ENCODE assay signal across 13 cellular contexts in the genomic region with DNA sequence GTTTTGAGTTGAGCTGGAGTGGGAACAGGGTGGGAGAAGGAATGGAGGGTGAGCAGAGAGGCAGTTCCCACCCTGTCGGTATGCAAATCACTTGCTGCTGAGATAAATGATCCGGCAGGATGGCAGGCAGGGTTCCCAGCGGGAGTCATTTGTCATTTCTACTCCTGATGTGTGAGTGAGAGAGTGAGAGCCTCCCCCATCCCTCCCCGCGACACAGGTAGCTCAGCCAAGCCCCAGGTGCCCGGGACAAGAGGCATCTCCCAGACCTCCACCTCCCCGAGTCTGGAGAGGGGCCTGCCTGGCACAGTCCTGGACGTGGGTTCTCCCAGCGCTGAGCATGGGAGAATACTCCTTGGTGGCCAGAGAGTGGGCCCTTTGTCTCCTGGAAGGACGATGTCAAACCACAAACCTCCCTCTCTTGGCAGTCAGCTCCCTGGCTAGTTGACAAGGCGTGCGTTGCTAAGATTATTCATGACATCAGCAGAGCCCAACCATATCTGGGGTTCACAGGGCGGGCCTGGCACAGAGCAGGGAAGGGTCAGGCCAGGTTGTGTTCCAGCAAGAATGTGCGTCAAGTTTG. TPM values are rescaled to one million over a fixed set of nuclear protein-coding genes. Genes with fewer than 3 reads are reported as not detected.
DNase-seq lines count a peak whose midpoint lies in the region; ATAC-seq, FAIRE-seq and TF ChIP-seq lines count a peak whose summit lies in the region.
"Had no signal": no experiment of that assay in that cellular context is flagged by ENCODE, and none has a peak within 500 bp of the region (broad histone marks: within the 10 kb centered on the region; RNA-seq: fewer than 3 reads in every experiment).

No MANE protein-coding gene starts in this region.

- no peak overlapping the region for H3K9ac ChIP-seq in H1 (replicated peaks in 1 of 4; ENCODE audit: extremely low read depth in 1 of 4, low read depth in 3 of 4, low read length in 3 of 4)

- DNase-seq in NCI-H2171 treated with DMSO at 0.1 percent for 48 hours (lab: John Stamatoyannopoulos, UW) (peak; percentile 42), NCI-H2171 (lab: John Stamatoyannopoulos, UW) (no peak), H1 (ENCODE audit: low read depth in 1 of 2, low spot score in 2 of 2) (peak; percentile 62 to 80), islet precursor cell (peak; percentile 55), tibial nerve (ENCODE audit: low spot score in 2 of 2) (peak; percentile 67 to 69), MV-4-11 (lab: John Stamatoyannopoulos, UW) (no peak)
- DNase-seq: activated CD4-positive, alpha-beta T cell treated with anti-CD3 and anti-CD28 coated beads, Interleukin-2, amount 10 ng/mL, durations not matched to agents 24 days and 14 days; KBM-7 had no signal

- peak overlapping the region; percentile 28 for H4K5ac ChIP-seq in H1 (ENCODE audit: insufficient read length, low read depth, low read length)

- peak overlapping the region; percentile 100 for H2BK20ac ChIP-seq in H1 (ENCODE audit: low read length)

- H3K23ac ChIP-seq in H1 (ENCODE audit: insufficient read length): no peak overlapping the region

- H2BK15ac ChIP-seq in H1 (ENCODE audit: low read length): peak overlapping the region; percentile 89; the same call in 1 of the 2 replicates

- H3K4me1 ChIP-seq in H1 (replicated peaks in 1 of 4; ENCODE audit: control insufficient read depth in 3 of 4, insufficient read depth in 4 of 4, low read length in 3 of 4) (peaks cover 12 to 38% (median 29%) of the 10 kb centered on the region in 4 experiments), tibial nerve (peaks cover 0 to 13% (median 9%) of the 10 kb centered on the region in 4 donors)

- H3K27me3 ChIP-seq in H1 (replicated peaks in 1 of 4; ENCODE audit: control insufficient read depth in 3 of 4, extremely low read depth in 1 of 4, insufficient read depth in 3 of 4, low read length in 3 of 4): no peaks in the 10 kb centered on the region; a peak in 1 of 7 replicates
- no peaks in the 10 kb centered on the region for H3K27me3 ChIP-seq in tibial nerve

- no peak overlapping the region for H3K14ac ChIP-seq in H1 (ENCODE audit: insufficient read length)

- WGBS in H1 (ENCODE audit: extremely low coverage in 1 of 2, insufficient coverage in 1 of 2, insufficient read length in 1 of 2, insufficient replicate concordance in 2 of 2, low coverage in 1 of 2, low lambda C conversion rate in 2 of 2, missing lambda C conversion rate in 1 of 2), 2 experiments: 16% methylated on average over 14 of the region's 14 CpGs; no CpG with 5 or more reads in 1 of the 2 experiments
- WGBS in tibial nerve, 2 donors: 27 to 33% methylated on average over 12 to 14 of the region's 14 CpGs

- H2BK5ac ChIP-seq in H1 (ENCODE audit: low read depth, low read length): peak overlapping the region; percentile 93; the same call in 1 of the 2 replicates

- H3K4me2 ChIP-seq in H1 (ENCODE audit: insufficient read depth in 1 of 2, low read depth in 2 of 2, low read length in 2 of 2): peak overlapping the region; percentile 35 to 54

- no peak for TF ChIP-seq CTCF in H1 (IDR thresholded peaks at IDR 0.05; ENCODE audit: control extremely low read depth in 1 of 3, insufficient read depth in 1 of 3, low read depth in 1 of 3, low read length in 3 of 3)
- TF ChIP-seq CTCF in tibial nerve (IDR thresholded peaks at IDR 0.05): no peak

- H3K18ac ChIP-seq in H1 (ENCODE audit: extremely low read depth, low read length): peak overlapping the region; percentile 92

- TF ChIP-seq POLR2A in H1 (IDR thresholded peaks at IDR 0.05; ENCODE audit: control extremely low read depth in 1 of 2, low read depth in 2 of 2, low read length in 2 of 2): no peak
- no peak for TF ChIP-seq POLR2A in tibial nerve (IDR thresholded peaks at IDR 0.05)

- H3K4ac ChIP-seq in H1 (replicated peaks; ENCODE audit: insufficient read length, low read depth, low read length): peak overlapping the region; percentile 19

- peak overlapping the region; percentile 99; the same call in 1 of the 2 replicates for H2BK12ac ChIP-seq in H1 (ENCODE audit: low read depth, low read length)

- H2AK5ac ChIP-seq in H1 (ENCODE audit: low read depth, low read length): peak overlapping the region; percentile 20; the same call in 1 of the 2 replicates

- H3K23me2 ChIP-seq in H1 (ENCODE audit: low read depth, low read length): peaks cover 2% of the 10 kb centered on the region; the same call in 1 of the 2 replicates

- peak overlapping the region; percentile 58 for H2BK120ac ChIP-seq in H1 (replicated peaks; ENCODE audit: low read depth, low read length)

- POLR2A ChIA-PET in H1 (lab: Charles Lee; ENCODE audit: partially characterized antibody): interaction anchor here (0.7 to 3.8 kb wide), 7 partner anchors 10 to 38 kb away, joined by 3 to 30 read pairs (median 4); a partner anchor contains a TSS

- TF ChIP-seq RAD21 in H1 (IDR thresholded peaks at IDR 0.05 in 1 of 2, conservative IDR thresholded peaks at IDR 0.05 in 1 of 2; ENCODE audit: low read depth in 2 of 2, low read length in 2 of 2): no peak

- TF ChIP-seq EP300 in H1 (IDR thresholded peaks at IDR 0.05; ENCODE audit: borderline replicate concordance in 1 of 2, low read depth in 2 of 2, low read length in 2 of 2) (no peak; a peak in 1 of 3 replicates), tibial nerve (IDR thresholded peaks at IDR 0.05) (peak; percentile 31 to 76)

- H3K79me2 ChIP-seq in H1 (ENCODE audit: control insufficient read depth in 1 of 2, insufficient read depth in 2 of 2, low read length in 2 of 2): no peaks in the 10 kb centered on the region

- H3K27ac ChIP-seq in H1 (ENCODE audit: low read depth, low read length) (no peak overlapping the region), tibial nerve (peak overlapping the region in 2 of 4 donors; percentile 30 to 57)

- peak overlapping the region; percentile 38 for H4K91ac ChIP-seq in H1 (replicated peaks; ENCODE audit: insufficient read length, low read length)

- no peak overlapping the region for H3K56ac ChIP-seq in H1 (replicated peaks; ENCODE audit: insufficient read length, low read depth, low read length)

- peaks cover 0 to 3% of the 10 kb centered on the region in 2 experiments; a peak in 1 of 4 replicates for H3K9me3 ChIP-seq in H1 (ENCODE audit: insufficient read depth in 2 of 2, low read depth in 1 of 2, low read length in 1 of 2)
- peaks cover 0 to 4% (median 0%) of the 10 kb centered on the region in 4 donors for H3K9me3 ChIP-seq in tibial nerve

- H3K79me1 ChIP-seq in H1 (ENCODE audit: low read depth, low read length): no peaks in the 10 kb centered on the region; the same call in 1 of the 2 replicates

- peak; percentile 50 for FAIRE-seq in H1 (lab: Jason Lieb, UNC)
- FAIRE-seq: A204.1, frontal cortex had no signal

- no peak for ATAC-seq in GM19467 (IDR thresholded peaks at IDR 0.05; ENCODE audit: unreplicated experiment)
- ATAC-seq in GM21825 (IDR thresholded peaks at IDR 0.05; ENCODE audit: unreplicated experiment): no peak
- ATAC-seq: Panc1 had no signal

- H2AFZ ChIP-seq in H1 (ENCODE audit: low read length): no peak overlapping the region

- H3K4me3 ChIP-seq in H1 (ENCODE audit: extremely low read depth in 1 of 4, insufficient read depth in 2 of 4, low read depth in 3 of 4, low read length in 4 of 4) (peak overlapping the region in 3 of 4 experiments; percentile 7 to 24 (median 20); a peak in 2 of 8 replicates), tibial nerve (no peak overlapping the region)

- H4K20me1 ChIP-seq in H1 (replicated peaks in 1 of 2; ENCODE audit: control insufficient read depth in 1 of 2, insufficient read depth in 2 of 2, low read length in 2 of 2): no peaks in the 10 kb centered on the region

- no peak overlapping the region for H4K8ac ChIP-seq in H1 (ENCODE audit: extremely low read depth, insufficient read depth, low read length)

- CTCF ChIA-PET in H1 (lab: Charles Lee; ENCODE audit: partially characterized antibody): interaction anchor here (0.9 to 2.9 kb wide), 4 partner anchors 34 to 183 kb away, joined by 3 to 12 read pairs (median 4); a partner anchor contains a TSS

- H3K36me3 ChIP-seq in H1 (ENCODE audit: control insufficient read depth in 2 of 4, insufficient read depth in 4 of 4, low read length in 3 of 4): no peaks in the 10 kb centered on the region
- H3K36me3 ChIP-seq in tibial nerve: no peaks in the 10 kb centered on the region

TF ChIP-seq in H1, 55 proteins besides CTCF, POLR2A, EP300 and RAD21 (continues in another document):
- TF ChIP-seq ASH2L (IDR thresholded peaks at IDR 0.05; ENCODE audit: low read length) (peak; percentile 55), TEAD4 (IDR thresholded peaks at IDR 0.05; ENCODE audit: low read depth, low read length) (peak; percentile 52), BCL11A (IDR thresholded peaks at IDR 0.05; ENCODE audit: low read depth in 2 of 2, low read length in 2 of 2) (no peak), YY1 (IDR thresholded peaks at IDR 0.05; ENCODE audit: low read depth, low read length) (peak; percentile 63; the same call in 1 of the 2 replicates), SP1 (IDR thresholded peaks at IDR 0.05; ENCODE audit: low read depth, low read length) (0 out of 2 replicates have a peak, but pooled peaks have one; percentile 58), HDAC2 (IDR thresholded peaks at IDR 0.05; ENCODE audit: borderline replicate concordance in 1 of 2, low read depth in 2 of 2, low read length in 2 of 2) (0 out of 4 replicates have a peak, but pooled peaks of 1 of the 2 experiments have one; percentile 24)
- TF ChIP-seq, protein P1, sequence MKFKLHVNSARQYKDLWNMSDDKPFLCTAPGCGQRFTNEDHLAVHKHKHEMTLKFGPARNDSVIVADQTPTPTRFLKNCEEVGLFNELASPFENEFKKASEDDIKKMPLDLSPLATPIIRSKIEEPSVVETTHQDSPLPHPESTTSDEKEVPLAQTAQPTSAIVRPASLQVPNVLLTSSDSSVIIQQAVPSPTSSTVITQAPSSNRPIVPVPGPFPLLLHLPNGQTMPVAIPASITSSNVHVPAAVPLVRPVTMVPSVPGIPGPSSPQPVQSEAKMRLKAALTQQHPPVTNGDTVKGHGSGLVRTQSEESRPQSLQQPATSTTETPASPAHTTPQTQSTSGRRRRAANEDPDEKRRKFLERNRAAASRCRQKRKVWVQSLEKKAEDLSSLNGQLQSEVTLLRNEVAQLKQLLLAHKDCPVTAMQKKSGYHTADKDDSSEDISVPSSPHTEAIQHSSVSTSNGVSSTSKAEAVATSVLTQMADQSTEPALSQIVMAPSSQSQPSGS (IDR thresholded peaks at IDR 0.05; ENCODE audit: low read length): no peak

RNA-seq across cellular contexts. Expression of a gene that starts 33.7 kb away (rescaled TPM):
- 28.9 and 30.5 TPM in 2 replicates for total RNA-seq in H1 (2021; fragmentation: NEBNext Ultra II Directional; extraction: Animal tissue kit (Norgen Biotek cat#: 25700))
- polyA plus RNA-seq in H1 (2011; rRNA removed): 2.8 and 3.9 TPM in 2 replicates
- polyA plus RNA-seq in H1 (2011; cell fraction: cytosol; rRNA removed): 3.3 TPM
- polyA plus RNA-seq in H1 (2011; cell fraction: nucleus; rRNA removed): 14.5 TPM
- polyA plus RNA-seq in H1 (2012, experiment 1 of 2): 10.1 to 14.3 TPM (median 11.3 TPM) in 4 replicates
- polyA plus RNA-seq in H1 (2012, experiment 2 of 2): 2.1 TPM
- polyA plus RNA-seq in H1 (2013, experiment 1 of 2): 10.5 TPM
- polyA plus RNA-seq in H1 (2013, experiment 2 of 2): 8.7 TPM
- polyA minus RNA-seq in H1 (2011; rRNA and poly(A)+ RNA removed): 16.1 and 18.7 TPM in 2 replicates
- polyA minus RNA-seq in H1 (2011; cell fraction: cytosol; rRNA and poly(A)+ RNA removed): 11.5 TPM
- polyA minus RNA-seq in H1 (2011; cell fraction: nucleus; rRNA and poly(A)+ RNA removed): 19.7 TPM
- total RNA-seq in tibial nerve: 10 to 100 TPM; 24.0 to 43.5 (median 34.3) TPM

Comparison
In these comparisons a context has a peak if more than half of its experiments do, and no peak if none do; other contexts are left out.
1. DNase-seq: peak in NCI-H2171 treated with DMSO at 0.1 percent for 48 hours (single experiment), H1 (2 of 2), islet precursor cell (single experiment) and tibial nerve (2 of 2); none in NCI-H2171 (single experiment) and MV-4-11 (single experiment).
2. H3K4me3 ChIP-seq: peak in H1 (3 of 4); none in tibial nerve (0 of 4).